35 cellular contexts compared by ENCODE assay signal in genomic region chr16:86128246-86128645, GRCh38.
"Had no signal": no experiment of that assay in that cellular context is flagged by ENCODE, and none has a peak within 500 bp of the region (broad histone marks: within the 10 kb centered on the region; RNA-seq: fewer than 3 reads in every experiment).

No MANE protein-coding gene starts in this region.

- H3K4me3 ChIP-seq: adrenal gland, body of pancreas, breast epithelium had no signal

- DNase-seq: activated B cell treated with CpG ODN at 0.5 μM for 24 hours; activated CD4-positive, alpha-beta memory T cell treated with anti-CD3 and anti-CD28 coated beads for 36 hours; activated CD4-positive, alpha-beta T cell treated with anti-CD3 and anti-CD28 coated beads for 4 hours; activated CD4-positive, alpha-beta T cell treated with anti-CD3 and anti-CD28 coated beads, Interleukin-2, amount 10 ng/mL, durations not matched to agents 24 days and 14 days; activated CD4-positive, alpha-beta T cell treated with anti-CD3 and anti-CD28 coated beads, Interleukin-2, amount 50 U/mL, for 1 hour; activated CD4-positive, alpha-beta T cell treated with anti-CD3 and anti-CD28 coated beads, Interleukin-2, amount 50 U/mL, for 4 hours; activated CD4-positive, CD25-positive, alpha-beta regulatory T cell treated with anti-CD3 and anti-CD28 coated beads, Interleukin-2, amount 50 U/mL, for 72 hours; activated CD8-positive, alpha-beta memory T cell treated with anti-CD3 and anti-CD28 coated beads, Interleukin-2, amount 50 U/mL, for 4 hours; activated CD8-positive, alpha-beta T cell treated with anti-CD3 and anti-CD28 coated beads for 36 hours; activated effector memory CD4-positive, alpha-beta T cell treated with anti-CD3 and anti-CD28 coated beads, Interleukin-2, amount 50 U/mL, for 16 hours; activated gamma-delta T cell treated with Interleukin-2 at 50 U/mL for 16 hours; activated naive CD4-positive, alpha-beta T cell; activated naive CD4-positive, alpha-beta T cell treated with anti-CD3 and anti-CD28 coated beads for 36 hours; activated naive CD4-positive, alpha-beta T cell treated with anti-CD3 and anti-CD28 coated beads, Interleukin-2, amount 50 U/mL, for 16 hours; activated naive CD8-positive, alpha-beta T cell treated with anti-CD3 and anti-CD28 coated beads for 36 hours; activated T-cell treated with anti-CD3 and anti-CD28 coated beads for 4 hours; activated T-cell treated with anti-CD3 and anti-CD28 coated beads, Interleukin-2, amount 50 U/mL, for 1 hour; activated T-cell treated with anti-CD3 and anti-CD28 coated beads, Interleukin-2, amount 50 U/mL, for 4 hours; activated T-cell treated with anti-CD3 and anti-CD28 coated beads, Interleukin-2, amount 50 U/mL, for 72 hours; adrenal gland; amniotic stem cell; aorta; body of pancreas; brain microvascular endothelial cell; caudate nucleus; cerebellar nuclear complex; T-helper 1 cell; T-helper 2 cell; T-helper 9 cell had no signal

- FAIRE-seq: astrocyte, TTC549 had no signal

- H3K4me1 ChIP-seq: adrenal gland, body of pancreas, breast epithelium had no signal

- ATAC-seq: activated CD8-positive, alpha-beta T cell treated with anti-CD3 and anti-CD28 coated beads for 36 hours; activated naive CD4-positive, alpha-beta T cell treated with anti-CD3 and anti-CD28 coated beads, Interleukin-2, amount 50 U/mL, for 72 hours; activated T-cell treated with anti-CD3 and anti-CD28 coated beads, Interleukin-2, amount 50 U/mL, for 4 hours; activated T-cell treated with anti-CD3 and anti-CD28 coated beads, Interleukin-2, amount 50 U/mL, for 72 hours; activated T-helper 17 cell treated with anti-CD3 and anti-CD28 coated beads, Interleukin-2, amount 50 U/mL, for 72 hours; body of pancreas had no signal

- H3K27me3 ChIP-seq: body of pancreas, brain microvascular endothelial cell had no signal

- H3K36me3 ChIP-seq: adrenal gland, brain microvascular endothelial cell, breast epithelium had no signal

- H3K9me3 ChIP-seq: adrenal gland, body of pancreas, breast epithelium had no signal

- H3K27ac ChIP-seq: adrenal gland, body of pancreas, brain microvascular endothelial cell, breast epithelium, VCaP had no signal
